Comparison of ENCODE assay signal across 16 cellular contexts in the genomic region with DNA sequence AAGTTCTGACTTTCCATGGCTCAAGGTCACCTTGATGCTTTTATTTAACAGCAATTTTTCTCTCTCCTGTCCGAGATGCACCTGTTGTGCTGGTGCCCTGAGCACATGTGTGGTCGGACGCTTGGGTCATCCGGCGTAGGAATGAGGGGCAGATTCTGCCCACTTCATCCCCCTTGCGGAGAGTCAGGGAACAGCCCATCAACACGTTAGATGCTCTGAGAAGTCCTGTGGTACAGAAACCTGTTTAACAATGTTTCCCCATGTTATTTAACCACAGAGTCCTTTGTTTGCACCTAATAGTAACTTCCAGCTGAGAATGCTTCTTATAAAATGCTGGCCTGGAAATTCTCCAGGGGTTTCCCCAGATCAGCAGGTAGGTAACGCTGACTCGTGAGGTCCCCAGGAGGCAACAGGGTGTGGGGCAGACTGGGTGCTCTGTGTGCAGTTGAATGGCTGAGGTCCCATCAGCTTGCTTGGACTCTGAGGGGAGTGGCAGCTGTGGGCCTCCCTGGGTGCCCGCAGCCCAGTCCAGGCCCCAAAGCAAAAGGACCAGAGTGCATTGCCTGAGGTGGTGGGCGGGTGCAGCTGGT. TPM values are rescaled to one million over a fixed set of nuclear protein-coding genes. Genes with fewer than 3 reads are reported as not detected.
DNase-seq lines count a peak whose midpoint lies in the region; ATAC-seq, FAIRE-seq and TF ChIP-seq lines count a peak whose summit lies in the region.
"Had no signal": no experiment of that assay in that cellular context is flagged by ENCODE, and none has a peak within 500 bp of the region (broad histone marks: within the 10 kb centered on the region; RNA-seq: fewer than 3 reads in every experiment).

No MANE protein-coding gene starts in this region.

- TF ChIP-seq RAD21 in K562 (CRISPR knock-in tag; conservative IDR thresholded peaks at IDR 0.05 in 1 of 2, IDR thresholded peaks at IDR 0.05 in 1 of 2) (no peak), liver (IDR thresholded peaks at IDR 0.05) (no peak)

- H3K27ac ChIP-seq in AG04450 (ENCODE audit: low read depth, low read length) (no peak overlapping the region), K562 (ENCODE audit: extremely low read depth, low read depth, low read length) (no peak overlapping the region), liver (ENCODE audit: low read depth in 1 of 2, low read length in 2 of 2) (no peak overlapping the region)
- H3K27ac ChIP-seq: colonic mucosa, psoas muscle, upper lobe of right lung had no signal

- peak; percentile 67; the same call in 2 of the 3 replicates for ATAC-seq in K562

- H3K79me2 ChIP-seq in K562 (ENCODE audit: control insufficient read depth, insufficient read depth, low read length): no peaks in the 10 kb centered on the region

- H3K4me3 ChIP-seq in AG04450 (ENCODE audit: low read depth, low read length) (no peak overlapping the region), K562 (no peak overlapping the region), liver (ENCODE audit: low read depth in 1 of 3, low read length in 3 of 3) (no peak overlapping the region)
- H3K4me3 ChIP-seq: colonic mucosa, psoas muscle, upper lobe of right lung had no signal

- H3K4me1 ChIP-seq in K562 (replicated peaks in 1 of 2; ENCODE audit: control insufficient read depth in 2 of 2, insufficient read depth in 2 of 2, low read length in 2 of 2): no peaks in the 10 kb centered on the region
- no peaks in the 10 kb centered on the region for H3K4me1 ChIP-seq in liver (ENCODE audit: control insufficient read depth in 4 of 4, insufficient read depth in 4 of 4, low read length in 3 of 4)
- H3K4me1 ChIP-seq: BE2C, colonic mucosa, psoas muscle, upper lobe of right lung had no signal

- no TSS peak for BruUV-seq in K562 (replicated peaks; lab: Mats Ljungman, UMichigan)

- FAIRE-seq in K562 (lab: Jason Lieb, UNC) (no peak), GM19239 (lab: Jason Lieb, UNC) (no peak)

- intact Hi-C loops in K562 (cut with micrococcal nuclease): no loop called here

- 10% methylated on average over 9 of the region's 11 CpGs for WGBS in K562 (ENCODE audit: insufficient coverage, low coverage, missing lambda C conversion rate)
- WGBS in liver: 82% methylated on average over 11 of the region's 11 CpGs

- no peak overlapping the region for H2AFZ ChIP-seq in K562 (ENCODE audit: low read depth, low read length)

- H3K36me3 ChIP-seq in K562 (ENCODE audit: control insufficient read depth, insufficient read depth, low read length): no peaks in the 10 kb centered on the region
- no peaks in the 10 kb centered on the region for H3K36me3 ChIP-seq in liver (ENCODE audit: control insufficient read depth in 4 of 4, insufficient read depth in 3 of 4, low read depth in 1 of 4, low read length in 3 of 4)
- H3K36me3 ChIP-seq: BE2C, colonic mucosa, upper lobe of right lung had no signal

- no peaks in the 10 kb centered on the region for H3K9me1 ChIP-seq in K562 (ENCODE audit: control insufficient read depth, insufficient read depth, low read length)

- H3K9me3 ChIP-seq in AG04450 (ENCODE audit: control insufficient read depth, insufficient read depth, low read length) (peaks cover 4% of the 10 kb centered on the region; the same call in 1 of the 2 replicates), K562 (replicated peaks; ENCODE audit: control insufficient read depth, insufficient read depth, low read depth, low read length) (no peaks in the 10 kb centered on the region), liver (ENCODE audit: control insufficient read depth in 4 of 4, low read length in 3 of 4) (no peaks in the 10 kb centered on the region)
- H3K9me3 ChIP-seq: BE2C, colonic mucosa, psoas muscle, upper lobe of right lung had no signal

- H3K27me3 ChIP-seq in AG04450 (ENCODE audit: control insufficient read depth, insufficient read depth, low read length) (peaks cover 5% of the 10 kb centered on the region), K562 (ENCODE audit: control insufficient read depth in 2 of 2, insufficient read depth in 2 of 2, low read length in 2 of 2) (peaks cover 2 to 30% of the 10 kb centered on the region in 2 experiments; a peak in 3 of 5 replicates), liver (ENCODE audit: control insufficient read depth in 4 of 4, insufficient read depth in 4 of 4, low read length in 3 of 4) (no peaks in the 10 kb centered on the region)
- H3K27me3 ChIP-seq: BE2C, colonic mucosa, upper lobe of right lung had no signal

- TF ChIP-seq CTCF in AG04450 (IDR thresholded peaks at IDR 0.05; ENCODE audit: low read depth, low read length) (peak; percentile 16; the same call in 1 of the 2 replicates), K562 (IDR thresholded peaks at IDR 0.05 in 2 of 3, conservative IDR thresholded peaks at IDR 0.05 in 1 of 3; ENCODE audit: insufficient read depth in 2 of 3, low read depth in 1 of 3, low read length in 3 of 3) (peak; percentile 39 to 54 (median 48)), liver (IDR thresholded peaks at IDR 0.05; ENCODE audit: low read depth, low read length, missing input control) (peak; percentile 10)

- POLR2A ChIA-PET in AG04450 (lab: Yijun Ruan, JAX) (no interaction called here), K562 (lab: Yijun Ruan, JAX) (no interaction called here)

- DNase-seq in AG04450 (ENCODE audit: low read depth, low spot score) (no peak), HuH-7 (ENCODE audit: low spot score) (peak; percentile 66), K562 (ENCODE audit: extremely low read depth in 1 of 4, low spot score in 3 of 4) (peak; percentile 14 to 45 (median 33)), Kasumi-1 (lab: John Stamatoyannopoulos, UW) (no peak), GM19239 (ENCODE audit: insufficient read length, low spot score) (no peak), NCI-H69 (lab: John Stamatoyannopoulos, UW) (no peak), NCI-H82 (lab: John Stamatoyannopoulos, UW) (no peak)
- DNase-seq: activated B cell treated with CpG ODN at 0.5 μM for 24 hours; BE2C; colonic mucosa; immature natural killer cell; NK-92 treated with Interleukin-12 subunit alpha and Interleukin-12 subunit beta, amount 100 ng/mL, for 24 hours; psoas muscle; upper lobe of right lung had no signal

- CTCF ChIA-PET in AG04450 (lab: Charles Lee): interaction anchor here (1.0 to 1.1 kb wide), 2 partner anchors 816 to 833 kb away, joined by 3 read pairs; partner anchors contain the start of genes NXN and TIMM22
- CTCF ChIA-PET in K562 (lab: Yijun Ruan, JAX; ENCODE audit: low intra/inter-chr PET ratio): interaction anchor here (0.6 kb wide), 1 partner anchor 20 kb away, joined by 3 read pairs; no protein-coding TSS in a partner anchor

- H4K20me1 ChIP-seq in K562 (replicated peaks; ENCODE audit: control insufficient read depth, insufficient read depth, low read length): no peaks in the 10 kb centered on the region

- H3K4me2 ChIP-seq in K562 (ENCODE audit: insufficient read depth, low read length): no peak overlapping the region

- TF ChIP-seq POLR2A in K562 (conservative IDR thresholded peaks at IDR 0.05): no peak

- no peak for TF ChIP-seq EP300 in K562 (IDR thresholded peaks at IDR 0.05; ENCODE audit: low read length)

- no peak overlapping the region for H3K9ac ChIP-seq in K562 (ENCODE audit: insufficient read depth in 1 of 2, low read depth in 2 of 2, low read length in 2 of 2)
- no peak overlapping the region for H3K9ac ChIP-seq in liver (ENCODE audit: low read depth in 1 of 2, low read length in 2 of 2)

- in situ Hi-C loops in K562 (cut with MboI): no loop called here

TF ChIP-seq in liver, 16 proteins besides CTCF, POLR2A, EP300 and RAD21 (continues in another document):
- TF ChIP-seq FOXA1 (IDR thresholded peaks at IDR 0.05): no peak

RNA-seq across cellular contexts. Expression of gene DOC2B, which starts 17.8 kb away (rescaled TPM):
- not detected in 2 replicates for polyA plus RNA-seq in AG04450 (2011; rRNA removed)
- not detected in 2 replicates for polyA minus RNA-seq in AG04450 (2011; rRNA and poly(A)+ RNA removed)
- not detected in 2 replicates for total RNA-seq in K562 (2011; cell fraction: chromatin; rRNA removed; ENCODE audit: low replicate concordance)
- not detected in 2 replicates for total RNA-seq in K562 (2011; cell fraction: nucleolus; rRNA removed)
- not detected in 2 replicates for total RNA-seq in K562 (2011; cell fraction: nucleoplasm; rRNA removed)
- total RNA-seq in K562 (2014; rRNA removed): not detected in 2 replicates
- not detected in 2 replicates for total RNA-seq in K562 (2014; rRNA removed; fragmentation: Illumina TruSeq; extraction: Trizol)
- not detected in 2 replicates for total RNA-seq in K562 (2015; rRNA removed; fragmentation: Illumina TruSeq; extraction: Trizol)
- total RNA-seq in K562 (2021): 0.02 TPM in 1 of 2 replicates, not detected in the other
- polyA plus RNA-seq in K562 (2011; rRNA removed): not detected in 2 replicates
- polyA plus RNA-seq in K562 (2011; cell fraction: cytosol; rRNA removed): 0.01 TPM in 1 of 2 replicates, not detected in the other
- not detected in 2 replicates for polyA plus RNA-seq in K562 (2011; cell fraction: nucleus; rRNA removed)
- polyA plus RNA-seq in K562 (2012): 0.01 TPM in 1 of 2 replicates, not detected in the other
- not detected in 2 replicates for polyA plus RNA-seq in K562 (2014; fragmentation: Illumina TruSeq; extraction: Trizol)
- not detected for polyA plus RNA-seq in K562 (2014; fragmentation: Nextera tagmentation; extraction: Ambion mirVana)
- polyA plus RNA-seq in K562 (2014; rRNA removed): not detected in 2 replicates
- polyA minus RNA-seq in K562 (2011; rRNA and poly(A)+ RNA removed): not detected in 2 replicates
- not detected in 2 replicates for polyA minus RNA-seq in K562 (2011; cell fraction: cytosol; rRNA and poly(A)+ RNA removed)
- polyA minus RNA-seq in K562 (2011; cell fraction: nucleus; rRNA and poly(A)+ RNA removed): not detected in 2 replicates
- total RNA-seq in liver: 1 to 10 TPM in 1 of 2 donors, under 1 TPM in 1; 0.84 to 1.0 TPM
- under 1 TPM; 0.08 to 0.38 TPM for polyA plus RNA-seq in liver
- total RNA-seq: activated B cell treated with CpG ODN at 0.5 μM for 24 hours had no signal
- polyA plus RNA-seq: immature natural killer cell had no signal

RNA-seq across cellular contexts. Expression of gene SCGB1C2, which starts 26.2 kb away (rescaled TPM):
- polyA plus RNA-seq in AG04450 (2011; rRNA removed): not detected in 2 replicates
- not detected in 2 replicates for polyA minus RNA-seq in AG04450 (2011; rRNA and poly(A)+ RNA removed)
- not detected in 2 replicates for total RNA-seq in K562 (2011; cell fraction: chromatin; rRNA removed; ENCODE audit: low replicate concordance)
- total RNA-seq in K562 (2011; cell fraction: nucleolus; rRNA removed): not detected in 2 replicates
- not detected in 2 replicates for total RNA-seq in K562 (2011; cell fraction: nucleoplasm; rRNA removed)
- total RNA-seq in K562 (2014; rRNA removed): not detected in 2 replicates
- not detected in 2 replicates for total RNA-seq in K562 (2014; rRNA removed; fragmentation: Illumina TruSeq; extraction: Trizol)
- not detected in 2 replicates for total RNA-seq in K562 (2015; rRNA removed; fragmentation: Illumina TruSeq; extraction: Trizol)
- not detected in 2 replicates for total RNA-seq in K562 (2021)
- polyA plus RNA-seq in K562 (2011; rRNA removed): not detected in 2 replicates
- polyA plus RNA-seq in K562 (2011; cell fraction: cytosol; rRNA removed): not detected in 2 replicates
- polyA plus RNA-seq in K562 (2011; cell fraction: nucleus; rRNA removed): not detected in 2 replicates
- polyA plus RNA-seq in K562 (2012): not detected in 2 replicates
- polyA plus RNA-seq in K562 (2014; fragmentation: Illumina TruSeq; extraction: Trizol): not detected in 2 replicates
- not detected for polyA plus RNA-seq in K562 (2014; fragmentation: Nextera tagmentation; extraction: Ambion mirVana)
- not detected in 2 replicates for polyA plus RNA-seq in K562 (2014; rRNA removed)
- polyA minus RNA-seq in K562 (2011; rRNA and poly(A)+ RNA removed): not detected in 2 replicates
- not detected in 2 replicates for polyA minus RNA-seq in K562 (2011; cell fraction: cytosol; rRNA and poly(A)+ RNA removed)
- polyA minus RNA-seq in K562 (2011; cell fraction: nucleus; rRNA and poly(A)+ RNA removed): not detected in 2 replicates
- not detected for total RNA-seq in liver
- not detected for polyA plus RNA-seq in liver
- total RNA-seq: activated B cell treated with CpG ODN at 0.5 μM for 24 hours, colonic mucosa, mononuclear cell, psoas muscle, upper lobe of right lung had no signal
- polyA plus RNA-seq: immature natural killer cell, psoas muscle had no signal

Comparison
In these comparisons a context has a peak if more than half of its experiments do, and no peak if none do; other contexts are left out.
1. DNase-seq: peak in HuH-7 (single experiment) and K562 (4 of 4); none in AG04450 (single experiment), Kasumi-1 (0 of 2), GM19239 (single experiment), NCI-H69 (single experiment) and NCI-H82 (single experiment).
2. Peak in every context shown above with its lines, with median percentiles within 50 percentile points of each other: CTCF ChIP-seq.